Comparison of ENCODE assay signal across 2 cellular contexts in the genomic region with DNA sequence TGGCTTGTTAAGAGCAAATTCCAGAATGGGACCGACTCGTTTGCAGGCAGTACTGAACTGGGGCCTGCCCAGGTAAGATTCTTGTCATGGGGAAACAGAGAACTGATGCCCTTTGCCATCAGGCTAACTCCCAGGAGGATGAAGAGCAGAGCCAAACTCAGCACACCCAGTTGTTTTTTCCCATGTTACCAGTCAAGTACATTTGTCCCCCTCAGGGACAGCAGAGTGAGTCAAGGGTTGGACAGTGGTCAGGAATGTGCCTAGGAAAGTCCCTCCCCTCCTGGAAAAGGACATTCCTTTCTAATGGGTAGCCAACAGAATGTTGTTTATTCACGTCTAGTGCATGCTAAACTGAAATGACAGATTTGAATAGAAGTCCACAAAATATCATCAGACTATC.
TF ChIP-seq lines count a peak whose summit lies in the region.

No MANE protein-coding gene starts in this region.

TF ChIP-seq in IMR-90, 13 proteins besides CTCF, POLR2A, EP300 and RAD21:
- TF ChIP-seq FOS (IDR thresholded peaks at IDR 0.05; ENCODE audit: low read depth, low read length) (no peak), MAFK (IDR thresholded peaks at IDR 0.05; ENCODE audit: low read depth, low read length) (no peak), MXI1 (IDR thresholded peaks at IDR 0.05; ENCODE audit: borderline replicate concordance, low read depth, low read length) (no peak), NFE2L2 (IDR thresholded peaks at IDR 0.05; ENCODE audit: low read depth, low read length) (no peak), MAZ (IDR thresholded peaks at IDR 0.05; ENCODE audit: borderline replicate concordance, low read depth, low read length) (no peak), RCOR1 (IDR thresholded peaks at IDR 0.05; ENCODE audit: insufficient replicate concordance, low read length) (no peak)
TF ChIP-seq in IMR-90: peak in this region for 0.

TF ChIP-seq in endothelial cell of umbilical vein, 7 proteins besides CTCF, POLR2A, EP300 and RAD21:
- TF ChIP-seq EZH2 (IDR thresholded peaks at IDR 0.05; ENCODE audit: borderline replicate concordance, low read depth, low read length, severe bottlenecking) (no peak), JUN (IDR thresholded peaks at IDR 0.05; ENCODE audit: borderline replicate concordance, insufficient read depth, insufficient read length, low read depth) (peak; percentile 54), GATA2 (IDR thresholded peaks at IDR 0.05; ENCODE audit: insufficient read depth, insufficient read length, low read depth, low read length) (no peak), MYC (IDR thresholded peaks at IDR 0.05; ENCODE audit: low read depth, low read length) (no peak), POLR2AphosphoS5 (IDR thresholded peaks at IDR 0.05; ENCODE audit: insufficient read depth, low read depth, low read length) (peak; percentile 43), FOS (IDR thresholded peaks at IDR 0.05; ENCODE audit: borderline replicate concordance, insufficient read depth, low read length) (peak; percentile 32)
- TF ChIP-seq, protein P1, sequence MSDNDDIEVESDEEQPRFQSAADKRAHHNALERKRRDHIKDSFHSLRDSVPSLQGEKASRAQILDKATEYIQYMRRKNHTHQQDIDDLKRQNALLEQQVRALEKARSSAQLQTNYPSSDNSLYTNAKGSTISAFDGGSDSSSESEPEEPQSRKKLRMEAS (IDR thresholded peaks at IDR 0.05; ENCODE audit: insufficient read depth, insufficient read length): no peak
TF ChIP-seq in endothelial cell of umbilical vein: peak in this region for 3.
